17 cellular contexts compared by ENCODE assay signal in genomic region chr15:46502668-46503067, GRCh38.
DNase-seq lines count a peak whose midpoint lies in the region; ATAC-seq and TF ChIP-seq lines count a peak whose summit lies in the region.
"Had no signal": no experiment of that assay in that cellular context is flagged by ENCODE, and none has a peak within 500 bp of the region (broad histone marks: within the 10 kb centered on the region; RNA-seq: fewer than 3 reads in every experiment).

No MANE protein-coding gene starts in this region.

- no peak overlapping the region for H3K27ac ChIP-seq in mesendoderm (ENCODE audit: low read depth, low read length)
- H3K27ac ChIP-seq: upper lobe of left lung had no signal

- H3K79me2 ChIP-seq in mesendoderm (ENCODE audit: control insufficient read depth, insufficient read depth, low read length): no peaks in the 10 kb centered on the region

- no peaks in the 10 kb centered on the region for H3K4me1 ChIP-seq in mesendoderm (ENCODE audit: control insufficient read depth, low read depth, low read length)
- H3K4me1 ChIP-seq: upper lobe of left lung had no signal

- H3K4ac ChIP-seq in mesendoderm (ENCODE audit: low read depth, low read length): no peak overlapping the region

- DNase-seq in NAMALWA (ENCODE audit: low spot score) (peak; percentile 28), cardiac fibroblast (ENCODE audit: low read depth in 2 of 2) (peak in 1 of 2 donors; percentile 9), mesendoderm (peak; percentile 6), H4 (ENCODE audit: low spot score) (no peak)
- no peak for DNase-seq in stimulated activated naive CD8-positive, alpha-beta T cell treated with anti-CD3 and anti-CD28 coated beads, Interleukin-15, Interleukin-2, amounts not matched to agents 100 U/mL and 50 U/mL, for 24 hours
- no peak for DNase-seq in stimulated activated naive CD4-positive, alpha-beta T cell (lab: John Stamatoyannopoulos, UW)
- DNase-seq: activated naive CD8-positive, alpha-beta T cell treated with anti-CD3 and anti-CD28 coated beads, Interleukin-2, amount 10 ng/mL, durations not matched to agents 7 days and 5 days; Calu3; cortex of kidney; foreskin melanocyte; HCEC 1CT; left colon; NCI-H2107; RPMI8226; upper lobe of left lung had no signal

- H3K79me1 ChIP-seq in mesendoderm (ENCODE audit: low read length): no peaks in the 10 kb centered on the region

- no peaks in the 10 kb centered on the region for H3K36me3 ChIP-seq in mesendoderm (ENCODE audit: control insufficient read depth, insufficient read depth, low read length)
- H3K36me3 ChIP-seq: upper lobe of left lung had no signal

- H3K4me2 ChIP-seq in mesendoderm (ENCODE audit: low read length): no peak overlapping the region

- no peaks in the 10 kb centered on the region for H3K27me3 ChIP-seq in mesendoderm (ENCODE audit: insufficient read depth, low read length, poor library complexity)
- H3K27me3 ChIP-seq: upper lobe of left lung had no signal

- H3K4me3 ChIP-seq in cardiac fibroblast (replicated peaks in 1 of 2; ENCODE audit: low read depth in 2 of 2, low read length in 2 of 2) (no peak overlapping the region), mesendoderm (ENCODE audit: low read length) (no peak overlapping the region)
- H3K4me3 ChIP-seq: upper lobe of left lung had no signal

- peak; percentile 55 for ATAC-seq in GM18867 (IDR thresholded peaks at IDR 0.05; ENCODE audit: unreplicated experiment)
- ATAC-seq in GM18873 (IDR thresholded peaks at IDR 0.05; ENCODE audit: low FRiP score, unreplicated experiment): no peak
- no peak for ATAC-seq in stimulated activated naive CD8-positive, alpha-beta T cell treated with anti-CD3 and anti-CD28 coated beads, Interleukin-15, Interleukin-2, amounts not matched to agents 100 U/mL and 50 U/mL, for 24 hours
- ATAC-seq: left colon had no signal

- H3K23ac ChIP-seq in mesendoderm (ENCODE audit: low read length): no peak overlapping the region

- TF ChIP-seq CTCF in cardiac fibroblast (IDR thresholded peaks at IDR 0.05; ENCODE audit: low read depth, low read length): peak; percentile 5

- H2BK5ac ChIP-seq in mesendoderm (ENCODE audit: low read length): no peak overlapping the region

- WGBS in mesendoderm (ENCODE audit: extremely low coverage, insufficient coverage, low lambda C conversion rate): 100% methylated on average over 1 of the region's 3 CpGs

- H3K9ac ChIP-seq in mesendoderm (ENCODE audit: low read length): no peak overlapping the region

- no peak overlapping the region for H4K8ac ChIP-seq in mesendoderm (ENCODE audit: low read depth, low read length)

- H2AK5ac ChIP-seq in mesendoderm (ENCODE audit: low read length): no peak overlapping the region

- H4K5ac ChIP-seq in mesendoderm (ENCODE audit: low read length): no peak overlapping the region

- H2BK15ac ChIP-seq in mesendoderm (replicated peaks; ENCODE audit: low read depth): no peak overlapping the region

- H3K56ac ChIP-seq in mesendoderm (ENCODE audit: low read length): no peak overlapping the region

- H2BK120ac ChIP-seq in mesendoderm (ENCODE audit: low read depth, low read length): no peak overlapping the region

- no peak overlapping the region for H3K18ac ChIP-seq in mesendoderm (ENCODE audit: low read length)

Comparison
In these comparisons a context has a peak if more than half of its experiments do, and no peak if none do; other contexts are left out.
1. DNase-seq: peak in NAMALWA (single experiment) and mesendoderm (single experiment); none in H4 (single experiment), stimulated activated naive CD8-positive, alpha-beta T cell treated with anti-CD3 and anti-CD28 coated beads, Interleukin-15, Interleukin-2, amounts not matched to agents 100 U/mL and 50 U/mL, for 24 hours (single experiment) and stimulated activated naive CD4-positive, alpha-beta T cell (0 of 6).